In the genomic region with DNA sequence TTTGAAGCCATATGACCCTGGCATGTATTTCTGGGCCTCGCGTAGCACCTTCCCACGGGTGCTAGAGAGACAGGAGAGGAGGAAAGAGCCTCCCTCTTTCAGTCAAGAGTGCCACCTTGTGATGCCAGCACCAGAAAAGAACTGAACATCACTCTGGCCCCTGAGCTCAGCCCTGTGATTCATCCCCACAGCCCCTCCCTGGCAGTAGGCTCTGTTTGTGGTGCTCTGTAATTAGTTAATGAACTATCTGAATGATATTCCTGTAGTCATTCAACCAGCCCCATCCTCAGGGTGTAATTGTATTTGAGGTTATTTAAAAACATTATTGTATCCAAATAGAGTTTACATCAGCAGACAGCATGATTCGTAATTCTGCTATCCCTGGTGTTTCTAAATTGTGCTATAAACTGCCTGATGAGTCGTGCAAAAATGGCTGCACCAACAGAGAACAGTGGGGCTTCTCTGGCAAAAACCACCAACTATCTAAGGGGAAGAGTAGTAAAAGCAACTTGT, we compare ENCODE assay signal across 10 cellular contexts. TPM values are rescaled to one million over a fixed set of nuclear protein-coding genes. Genes with fewer than 3 reads are reported as not detected.
DNase-seq lines count a peak whose midpoint lies in the region; ATAC-seq and TF ChIP-seq lines count a peak whose summit lies in the region.
"Had no signal": no experiment of that assay in that cellular context is flagged by ENCODE, and none has a peak within 500 bp of the region (broad histone marks: within the 10 kb centered on the region; RNA-seq: fewer than 3 reads in every experiment).

No MANE protein-coding gene starts in this region.

- no peaks in the 10 kb centered on the region for H3K9me3 ChIP-seq in DND-41 (ENCODE audit: insufficient read depth, low read length, severe bottlenecking)
- H3K9me3 ChIP-seq in KOPT-K1 (ENCODE audit: insufficient read depth, low read length, poor library complexity, severe bottlenecking), result no peaks in the 10 kb centered on the region
- H3K9me3 ChIP-seq in neural progenitor cell (ENCODE audit: low read depth), result no peaks in the 10 kb centered on the region
- H3K9me3 ChIP-seq: breast epithelium had no signal

- H3K4me1 Mint-ChIP-seq in neural progenitor cell, result peaks cover 2% of the 10 kb centered on the region

- no peak overlapping the region for H2AFZ ChIP-seq in DND-41 (ENCODE audit: low read depth, low read length)
- peak overlapping the region; percentile 51 for H2AFZ ChIP-seq in neural progenitor cell (replicated peaks)

- ATAC-seq in DND-41 (ENCODE audit: insufficient read depth, low read depth) (0 out of 3 replicates have a peak, but pooled peaks have one; percentile 29), GM18861 (IDR thresholded peaks at IDR 0.05; ENCODE audit: unreplicated experiment) (no peak)

- no peaks in the 10 kb centered on the region for H3K9me3 Mint-ChIP-seq in neural progenitor cell
- H3K9me3 Mint-ChIP-seq: activated T-cell treated with anti-CD3 and anti-CD28 coated beads, Interleukin-2, amount 50 U/mL, for 24 hours had no signal

- H3K36me3 ChIP-seq in DND-41 (ENCODE audit: insufficient read depth, low read length) (no peaks in the 10 kb centered on the region), KOPT-K1 (ENCODE audit: insufficient read depth, low read length) (no peaks in the 10 kb centered on the region), neural progenitor cell (no peaks in the 10 kb centered on the region)
- H3K36me3 ChIP-seq: breast epithelium had no signal

- H3K9ac ChIP-seq in DND-41 (ENCODE audit: low read depth, low read length) (no peak overlapping the region), neural progenitor cell (no peak overlapping the region)

- no peak overlapping the region for H3K4me3 Mint-ChIP-seq in neural progenitor cell
- H3K4me3 Mint-ChIP-seq: activated T-cell treated with anti-CD3 and anti-CD28 coated beads, Interleukin-2, amount 50 U/mL, for 24 hours had no signal

- no peak overlapping the region for H3K4me3 ChIP-seq in DND-41 (ENCODE audit: low read depth in 1 of 2, low read length in 2 of 2)
- no peak overlapping the region for H3K4me3 ChIP-seq in neural progenitor cell
- H3K4me3 ChIP-seq: breast epithelium had no signal

- peaks cover 6% of the 10 kb centered on the region for H3F3A ChIP-seq in neural progenitor cell (ENCODE audit: low read depth)

- H3K27me3 ChIP-seq in DND-41 (ENCODE audit: insufficient read depth, low read length, poor library complexity) (no peaks in the 10 kb centered on the region), neural progenitor cell (no peaks in the 10 kb centered on the region)
- H3K27me3 ChIP-seq: breast epithelium had no signal

- H3K36me3 Mint-ChIP-seq in neural progenitor cell, result no peaks in the 10 kb centered on the region

- no peaks in the 10 kb centered on the region for H3K79me2 ChIP-seq in DND-41 (ENCODE audit: insufficient read depth, low read length)
- no peaks in the 10 kb centered on the region for H3K79me2 ChIP-seq in neural progenitor cell (ENCODE audit: low read depth)

- no peak overlapping the region for H3K4me2 ChIP-seq in DND-41 (ENCODE audit: insufficient read depth, low read length)
- no peak overlapping the region for H3K4me2 ChIP-seq in neural progenitor cell

- TF ChIP-seq CTCF in DND-41 (IDR thresholded peaks at IDR 0.05; ENCODE audit: borderline replicate concordance, extremely low read depth, low read length, poor library complexity, severe bottlenecking) (no peak), neural progenitor cell (IDR thresholded peaks at IDR 0.05) (no peak)

- H3K4me1 ChIP-seq in DND-41 (ENCODE audit: insufficient read depth, low read length) (no peaks in the 10 kb centered on the region), neural progenitor cell (no peaks in the 10 kb centered on the region)
- H3K4me1 ChIP-seq: breast epithelium had no signal

- no peak overlapping the region for H3K27ac Mint-ChIP-seq in neural progenitor cell
- H3K27ac Mint-ChIP-seq: activated T-cell treated with anti-CD3 and anti-CD28 coated beads, Interleukin-2, amount 50 U/mL, for 24 hours had no signal

- H3K27ac ChIP-seq in DND-41 (ENCODE audit: low read length) (no peak overlapping the region), KOPT-K1 (ENCODE audit: low read depth, low read length, poor library complexity, severe bottlenecking) (peak overlapping the region; percentile 76), neural progenitor cell (no peak overlapping the region)

- DNase-seq in DND-41 (no peak), cerebellar cortex (ENCODE audit: low spot score) (peak; percentile 29), neural progenitor cell (ENCODE audit: low spot score) (no peak), AML-193 (lab: John Stamatoyannopoulos, UW) (no peak)
- no peak for DNase-seq in activated CD4-positive, CD25-positive, alpha-beta regulatory T cell treated with anti-CD3 and anti-CD28 coated beads, Interleukin-2, amount 50 U/mL, for 72 hours
- DNase-seq: activated T-cell treated with anti-CD3 and anti-CD28 coated beads, Interleukin-2, amount 50 U/mL, for 24 hours; SHP77 treated with DMSO at 0.1 percent for 48 hours had no signal

- H3K27me3 Mint-ChIP-seq in neural progenitor cell (ENCODE audit: insufficient read depth, low read depth), result peaks cover 8% of the 10 kb centered on the region
- H3K27me3 Mint-ChIP-seq: activated T-cell treated with anti-CD3 and anti-CD28 coated beads, Interleukin-2, amount 50 U/mL, for 24 hours had no signal

- H4K20me1 ChIP-seq in DND-41 (ENCODE audit: insufficient read depth, low read length), result no peaks in the 10 kb centered on the region
- no peaks in the 10 kb centered on the region for H4K20me1 ChIP-seq in neural progenitor cell (ENCODE audit: low read depth)

RNA-seq across cellular contexts. Expression of a gene that starts 23.5 kb away (rescaled TPM):
- 130 and 166 TPM in 2 replicates for total RNA-seq in neural progenitor cell (ENCODE audit: low replicate concordance)

RNA-seq across cellular contexts. Expression of a gene that starts 30.9 kb away (rescaled TPM):
- total RNA-seq in neural progenitor cell (ENCODE audit: low replicate concordance), result 2.3 and 6.7 TPM in 2 replicates
